ENCODE assay signal across 9 cellular contexts in genomic region chr14:23550131-23550826, GRCh38. TPM values are rescaled to one million over a fixed set of nuclear protein-coding genes. Genes with fewer than 3 reads are reported as not detected.
DNase-seq lines count a peak whose midpoint lies in the region; ATAC-seq and TF ChIP-seq lines count a peak whose summit lies in the region.
"Had no signal": no experiment of that assay in that cellular context is flagged by ENCODE, and none has a peak within 500 bp of the region (broad histone marks: within the 10 kb centered on the region; RNA-seq: fewer than 3 reads in every experiment).

No MANE protein-coding gene starts in this region.

- no peak for TF ChIP-seq CTCF in brain microvascular endothelial cell (IDR thresholded peaks at IDR 0.05; ENCODE audit: low read depth, low read length, missing control alignments)
- no peak for TF ChIP-seq CTCF in right lobe of liver (IDR thresholded peaks at IDR 0.05)
- no peak for TF ChIP-seq CTCF in thyroid gland (IDR thresholded peaks at IDR 0.05)
- no peak for TF ChIP-seq CTCF in GM13976 (IDR thresholded peaks at IDR 0.05; ENCODE audit: borderline replicate concordance, control extremely low read depth, extremely low read depth, insufficient read depth, missing control alignments)

- no peak for ATAC-seq in right lobe of liver
- ATAC-seq in GM21423 (IDR thresholded peaks at IDR 0.05; ENCODE audit: unreplicated experiment): no peak

- in situ Hi-C loops in brain microvascular endothelial cell (cut with HindIII; ENCODE audit: low pct_ligation_motif_present, low sequenced_read_pairs): no loop called here
- in situ Hi-C loops in GM13976 (cut with MboI; ENCODE audit: low sequenced_read_pairs, unreplicated experiment): no loop called here

- intact Hi-C loops in right lobe of liver (cut with DNase I) (no loop called here), thyroid gland (cut with DNase I) (no loop called here)

- H3K36me3 ChIP-seq in brain microvascular endothelial cell (replicated peaks) (no peaks in the 10 kb centered on the region), right lobe of liver (no peaks in the 10 kb centered on the region), thyroid gland (no peaks in the 10 kb centered on the region)

- 54% methylated on average over 7 of the region's 13 CpGs for WGBS in right lobe of liver (ENCODE audit: insufficient coverage, low coverage, low lambda C conversion rate, missing lambda C conversion rate)
- 36% methylated on average over 13 of the region's 13 CpGs for WGBS in thyroid gland, 2 donors

- H3K4me3 ChIP-seq in brain microvascular endothelial cell (ENCODE audit: low read depth, low read length) (peak overlapping the region; percentile 55), right lobe of liver (peak overlapping the region; percentile 65 to 73 (median 69)), thyroid gland (replicated peaks in 1 of 3) (peak overlapping the region in 2 of 3 donors; percentile 56 to 68)

- no peaks in the 10 kb centered on the region for H3K27me3 ChIP-seq in brain microvascular endothelial cell (replicated peaks)
- H3K27me3 ChIP-seq in right lobe of liver: no peaks in the 10 kb centered on the region
- H3K27me3 ChIP-seq in thyroid gland: no peaks in the 10 kb centered on the region

- DNase-seq in NCI-H1092 treated with DMSO at 0.1 percent for 48 hours (lab: John Stamatoyannopoulos, UW) (peak; percentile 33), NCI-H1092 (lab: John Stamatoyannopoulos, UW) (no peak), brain microvascular endothelial cell (no peak), right lobe of liver (no peak), thyroid gland (no peak), GM13976 (ENCODE audit: low spot score) (no peak), GOT3 (lab: John Stamatoyannopoulos, UW) (no peak)
- DNase-seq: effector CD4-positive, alpha-beta T cell had no signal

- TF ChIP-seq POLR2A in right lobe of liver (IDR thresholded peaks at IDR 0.05) (no peak), thyroid gland (IDR thresholded peaks at IDR 0.05) (no peak)

- H3K4me1 ChIP-seq in right lobe of liver (no peaks in the 10 kb centered on the region), thyroid gland (peaks cover 9 to 12% of the 10 kb centered on the region in 2 donors)

- no peaks in the 10 kb centered on the region for H3K9me3 ChIP-seq in right lobe of liver
- H3K9me3 ChIP-seq in thyroid gland: no peaks in the 10 kb centered on the region

- H3K27ac ChIP-seq in brain microvascular endothelial cell (no peak overlapping the region), right lobe of liver (no peak overlapping the region), thyroid gland (no peak overlapping the region)

RNA-seq across cellular contexts. Expression of gene ZFHX2, which starts 1.3 kb away (rescaled TPM):
- total RNA-seq in right lobe of liver (under 1 TPM; 0.33 to 0.83 (median 0.47) TPM), thyroid gland (1 to 10 TPM in 3 of 4 donors, under 1 TPM in 1; 0.46 to 2.3 (median 1.4) TPM)

RNA-seq across cellular contexts. Expression of gene THTPA, which starts 5.8 kb away (rescaled TPM):
- total RNA-seq in right lobe of liver: 10 to 100 TPM in 4 of 6 experiments, 1 to 10 TPM in 2; 8.2 to 15.0 (median 11.4) TPM
- total RNA-seq in thyroid gland: 10 to 100 TPM; 15.3 to 48.1 (median 28.3) TPM

RNA-seq across cellular contexts. Expression of gene AP1G2, which starts 17.3 kb away (rescaled TPM):
- total RNA-seq in right lobe of liver (10 to 100 TPM; 13.6 to 25.9 (median 23.0) TPM), thyroid gland (100 to 1,000 TPM in 3 of 4 donors, 10 to 100 TPM in 1; 71.6 to 128 (median 114) TPM)

RNA-seq across cellular contexts. Expression of gene JPH4, which starts 28.3 kb away (rescaled TPM):
- under 1 TPM in 3 of 6 experiments, not detected in 3; 0.07 to 0.20 (median 0.19) TPM for total RNA-seq in right lobe of liver
- total RNA-seq in thyroid gland: under 1 TPM in 3 of 4 donors, not detected in 1; 0.11 to 0.54 (median 0.27) TPM
